ENCODE assay signal across 14 cellular contexts in genomic region chr2:156472686-156473085, GRCh38. TPM values are rescaled to one million over a fixed set of nuclear protein-coding genes. Genes with fewer than 3 reads are reported as not detected.
DNase-seq lines count a peak whose midpoint lies in the region; ATAC-seq and TF ChIP-seq lines count a peak whose summit lies in the region.
"Had no signal": no experiment of that assay in that cellular context is flagged by ENCODE, and none has a peak within 500 bp of the region (broad histone marks: within the 10 kb centered on the region; RNA-seq: fewer than 3 reads in every experiment).

No MANE protein-coding gene starts in this region.

- no peak for TF ChIP-seq POLR2A in erythroblast (IDR thresholded peaks at IDR 0.05; ENCODE audit: low read length)

- no peak overlapping the region for H3K4me3 ChIP-seq in mesenchymal stem cell (ENCODE audit: insufficient read depth in 1 of 2, low read depth in 1 of 2, low read length in 2 of 2)
- H3K4me3 ChIP-seq: smooth muscle cell, vagina had no signal

- DNase-seq in erythroblast (lab: John Stamatoyannopoulos, UW) = peak; percentile 5 to 7
- DNase-seq in MCF 10A (ENCODE audit: unreplicated experiment) = no peak
- DNase-seq in mesenchymal stem cell = no peak
- no peak for DNase-seq in posterior cingulate gyrus
- DNase-seq in HuH-7.5 (ENCODE audit: low spot score) = no peak
- DNase-seq: activated CD4-positive, alpha-beta T cell treated with anti-CD3 and anti-CD28 coated beads for 1 hour; activated naive CD8-positive, alpha-beta T cell treated with anti-CD3 and anti-CD28 coated beads, Interleukin-2, amount 10 ng/mL, durations not matched to agents 7 days and 5 days; NCI-H1694 treated with DMSO at 0.1 percent for 48 hours; NCI-H774 had no signal

- peaks cover 4% of the 10 kb centered on the region for H3K36me3 Mint-ChIP-seq in MCF 10A (ENCODE audit: insufficient read depth, unreplicated experiment)

- H3K27ac ChIP-seq in mesenchymal stem cell (ENCODE audit: low read length, poor library complexity, severe bottlenecking) = no peak overlapping the region
- H3K27ac ChIP-seq: vagina had no signal

- no peaks in the 10 kb centered on the region for H3K9me3 ChIP-seq in mesenchymal stem cell (ENCODE audit: control insufficient read depth, low read length)
- H3K9me3 ChIP-seq: vagina had no signal

- no peak overlapping the region for H2BK15ac ChIP-seq in mesenchymal stem cell (ENCODE audit: low read depth, poor library complexity, severe bottlenecking)

- no peak overlapping the region for H2BK5ac ChIP-seq in mesenchymal stem cell (ENCODE audit: low read depth, low read length, poor library complexity, severe bottlenecking)

- H3K4me2 ChIP-seq in mesenchymal stem cell (ENCODE audit: low read length, poor library complexity, severe bottlenecking) = no peak overlapping the region

- TF ChIP-seq CTCF in MCF 10A (IDR thresholded peaks at IDR 0.05; ENCODE audit: unreplicated experiment) = no peak

- no peak overlapping the region for H3K23ac ChIP-seq in mesenchymal stem cell (ENCODE audit: low read length in 2 of 2)

- peak; percentile 42 for ATAC-seq in GM18508 (IDR thresholded peaks at IDR 0.05; ENCODE audit: insufficient read depth, unreplicated experiment)
- ATAC-seq in GM19455 (IDR thresholded peaks at IDR 0.05; ENCODE audit: unreplicated experiment) = peak; percentile 41
- peak; percentile 34 for ATAC-seq in HG03039 (IDR thresholded peaks at IDR 0.05; ENCODE audit: unreplicated experiment)

- H3K9me3 Mint-ChIP-seq in MCF 10A (ENCODE audit: unreplicated experiment) = no peaks in the 10 kb centered on the region

- H3K18ac ChIP-seq in mesenchymal stem cell (ENCODE audit: low read depth in 1 of 2, low read length in 2 of 2) = no peak overlapping the region

- CTCF ChIA-PET in MCF 10A (lab: Yijun Ruan, JAX) = interaction anchor here (0.6 kb wide), 1 partner anchor 84 kb away, joined by 3 read pairs; no protein-coding TSS in a partner anchor

- peaks cover 24% of the 10 kb centered on the region for H3K79me1 ChIP-seq in mesenchymal stem cell (replicated peaks; ENCODE audit: low read length, poor library complexity, severe bottlenecking)

- no peak overlapping the region for H3K4me3 Mint-ChIP-seq in MCF 10A (ENCODE audit: unreplicated experiment)
- H3K4me3 Mint-ChIP-seq: activated naive CD8-positive, alpha-beta T cell treated with anti-CD3 and anti-CD28 coated beads, Interleukin-2, amount 10 ng/mL, durations not matched to agents 7 days and 5 days had no signal

- H3K4me1 ChIP-seq in mesenchymal stem cell (ENCODE audit: control insufficient read depth, insufficient read depth, low read depth, low read length) = no peaks in the 10 kb centered on the region

- no peaks in the 10 kb centered on the region for H3K27me3 ChIP-seq in mesenchymal stem cell (ENCODE audit: control insufficient read depth in 1 of 2, insufficient read depth in 1 of 2, low read length in 2 of 2)
- H3K27me3 ChIP-seq: vagina had no signal

- H3K36me3 ChIP-seq in mesenchymal stem cell (ENCODE audit: control insufficient read depth in 1 of 2, insufficient read depth in 2 of 2, low read depth in 1 of 2, low read length in 2 of 2) = peaks cover 0 to 5% of the 10 kb centered on the region in 2 experiments
- H3K36me3 ChIP-seq: vagina had no signal

- no peaks in the 10 kb centered on the region for H3K27me3 Mint-ChIP-seq in MCF 10A (ENCODE audit: insufficient read depth, unreplicated experiment)
- H3K27me3 Mint-ChIP-seq: activated naive CD8-positive, alpha-beta T cell treated with anti-CD3 and anti-CD28 coated beads, Interleukin-2, amount 10 ng/mL, durations not matched to agents 7 days and 5 days had no signal

- no TSS peak for BruUV-seq in MCF 10A (replicated peaks; lab: Mats Ljungman, UMichigan)

- no peak overlapping the region for H4K91ac ChIP-seq in mesenchymal stem cell (ENCODE audit: low read length)

- no peak overlapping the region for H3K27ac Mint-ChIP-seq in MCF 10A (ENCODE audit: low read depth, unreplicated experiment)
- H3K27ac Mint-ChIP-seq: activated naive CD8-positive, alpha-beta T cell treated with anti-CD3 and anti-CD28 coated beads, Interleukin-2, amount 10 ng/mL, durations not matched to agents 7 days and 5 days had no signal

- no peak overlapping the region for H3K4ac ChIP-seq in mesenchymal stem cell (ENCODE audit: low read depth in 1 of 2, low read length in 2 of 2)

- H3K14ac ChIP-seq in mesenchymal stem cell (ENCODE audit: low read length in 2 of 2) = no peak overlapping the region

- POLR2A ChIA-PET in MCF 10A (lab: Yijun Ruan, JAX) = interaction anchor here (0.6 to 3.7 kb wide), 5 partner anchors 15 to 636 kb away, joined by 4 to 27 read pairs (median 9); no protein-coding TSS in a partner anchor

- H3K9ac ChIP-seq in mesenchymal stem cell (ENCODE audit: low read length) = no peak overlapping the region

- H2BK12ac ChIP-seq in mesenchymal stem cell (ENCODE audit: low read length in 2 of 2) = no peak overlapping the region

- peaks cover 36% of the 10 kb centered on the region for H3K4me1 Mint-ChIP-seq in MCF 10A (ENCODE audit: insufficient read depth, unreplicated experiment)

- H2AFZ ChIP-seq in mesenchymal stem cell (ENCODE audit: low read depth, low read length) = no peak overlapping the region

- intact Hi-C loops in MCF 10A (cut with micrococcal nuclease) = no loop called here
- intact Hi-C loops in posterior cingulate gyrus (cut with DNase I) = no loop called here

- no peak overlapping the region for H2AK5ac ChIP-seq in mesenchymal stem cell (ENCODE audit: low read length, severe bottlenecking)

- no peak overlapping the region for H2BK120ac ChIP-seq in mesenchymal stem cell (ENCODE audit: low read depth, low read length)

- H4K8ac ChIP-seq in mesenchymal stem cell (ENCODE audit: low read length) = no peak overlapping the region

RNA-seq across cellular contexts. Expression of gene GPD2, which starts 36.5 kb away (rescaled TPM):
- 37.4 and 62.5 TPM in 2 replicates for total RNA-seq in MCF 10A (2022)
- polyA plus RNA-seq in mesenchymal stem cell (2013, experiment 1 of 2) = 12.2 TPM
- polyA plus RNA-seq in mesenchymal stem cell (2013, experiment 2 of 2) = 15.3 TPM

Comparison
In these comparisons a context has a peak if more than half of its experiments do, and no peak if none do; other contexts are left out.
1. DNase-seq: peak in erythroblast (2 of 2); none in MCF 10A (single experiment), mesenchymal stem cell (single experiment), posterior cingulate gyrus (0 of 10) and HuH-7.5 (single experiment).
2. Peak in every context shown above with its lines, with median percentiles within 50 percentile points of each other: ATAC-seq.